8 cellular contexts compared by ENCODE assay signal in the genomic region with DNA sequence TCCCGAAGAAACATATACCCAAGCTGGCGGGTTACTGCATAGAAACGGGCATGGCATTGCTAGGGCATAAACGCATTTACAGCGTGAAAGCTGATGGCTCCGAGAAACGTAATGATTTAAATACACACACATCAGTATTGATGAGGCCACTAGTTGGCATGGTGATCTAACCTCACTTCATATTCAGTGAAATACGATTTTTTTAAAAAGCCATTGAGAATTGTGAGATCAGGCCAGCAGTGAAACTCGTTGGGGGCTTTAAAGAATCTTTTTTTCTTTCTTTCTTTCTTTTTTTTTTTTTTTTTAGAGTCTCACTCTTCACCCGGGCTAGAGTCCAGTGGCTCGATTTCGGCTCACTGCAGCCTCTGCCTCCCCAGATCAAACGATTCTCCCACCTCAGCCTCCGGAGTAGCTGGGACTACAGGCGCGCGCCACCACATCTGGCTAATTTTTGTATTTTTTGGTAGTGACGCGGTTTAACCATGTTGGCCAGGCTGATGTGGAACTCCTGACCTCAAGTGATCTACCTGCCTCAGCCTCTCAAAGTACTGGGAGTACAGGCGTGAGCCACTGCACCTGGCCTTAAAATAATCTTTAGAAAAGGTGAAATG.
DNase-seq lines count a peak whose midpoint lies in the region; ATAC-seq lines count a peak whose summit lies in the region.

No MANE protein-coding gene starts in this region.

- H3K27me3 ChIP-seq in ACC112 (ENCODE audit: insufficient read depth, low read length) (no peaks in the 10 kb centered on the region), mucosa of stomach (ENCODE audit: control insufficient read depth, insufficient read depth, low read length) (no peaks in the 10 kb centered on the region)

- ATAC-seq in HG02981 (IDR thresholded peaks at IDR 0.05; ENCODE audit: unreplicated experiment) (peak; percentile 0), GM19328 (IDR thresholded peaks at IDR 0.05; ENCODE audit: unreplicated experiment) (no peak)

- H3K36me3 ChIP-seq in ACC112 (ENCODE audit: insufficient read depth, low read length) (no peaks in the 10 kb centered on the region), mucosa of stomach (ENCODE audit: control insufficient read depth, insufficient read depth, low read length) (no peaks in the 10 kb centered on the region)

- H3K4me1 ChIP-seq in ACC112 (ENCODE audit: control insufficient read depth, insufficient read depth, low read length, unreplicated experiment) = peaks cover 38% of the 10 kb centered on the region
- peaks cover 24% of the 10 kb centered on the region for H3K4me1 ChIP-seq in mucosa of stomach (ENCODE audit: control insufficient read depth, insufficient read depth, low read length)

- DNase-seq in caudate nucleus (lab: John Stamatoyannopoulos, UW) = no peak
- no peak for DNase-seq in SW 1271 (lab: John Stamatoyannopoulos, UW)
- DNase-seq in kidney glomerular epithelial cell (lab: John Stamatoyannopoulos, UW) = no peak
- DNase-seq in NCI-H2081 (lab: John Stamatoyannopoulos, UW) = no peak

- H3K4me3 ChIP-seq in ACC112 (ENCODE audit: low read depth, low read length) (peak overlapping the region; percentile 83), mucosa of stomach (ENCODE audit: low read length) (peak overlapping the region; percentile 69)

- H3K9me3 ChIP-seq in mucosa of stomach (ENCODE audit: control insufficient read depth, low read length) = no peaks in the 10 kb centered on the region

- peak overlapping the region; percentile 80 for H2AFZ ChIP-seq in ACC112 (ENCODE audit: low read length, unreplicated experiment)

- peaks cover 36% of the 10 kb centered on the region for H3K79me2 ChIP-seq in ACC112 (ENCODE audit: control insufficient read depth, insufficient read depth, low read length, unreplicated experiment)

- H3K9ac ChIP-seq in mucosa of stomach (ENCODE audit: low read length) = peak overlapping the region; percentile 98

- H3K27ac ChIP-seq in ACC112 (ENCODE audit: low read depth, low read length) (peak overlapping the region; percentile 93), caudate nucleus (ENCODE audit: low read depth, low read length) (peak overlapping the region; percentile 95)
